Comparison of ENCODE assay signal across 17 cellular contexts in the genomic region with DNA sequence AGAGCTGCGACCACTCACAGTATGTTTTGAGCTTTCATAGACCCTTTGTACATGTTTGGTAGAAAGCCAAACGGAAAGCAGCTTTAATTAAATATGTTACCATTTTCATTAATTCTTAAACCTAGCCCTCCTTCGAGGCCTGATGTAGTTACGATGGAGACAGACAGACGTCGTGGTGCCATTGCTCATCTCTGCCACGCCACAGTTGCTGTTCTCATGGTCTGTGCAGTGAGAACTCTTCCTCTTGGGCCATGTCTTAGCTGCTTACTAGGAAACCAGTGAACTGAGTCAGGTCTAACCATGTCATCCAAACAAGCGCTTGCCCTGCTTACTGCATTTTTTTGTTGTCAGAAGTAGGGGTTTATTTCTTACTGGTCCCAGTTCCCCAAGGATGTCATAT.
DNase-seq lines count a peak whose midpoint lies in the region; ATAC-seq, FAIRE-seq and TF ChIP-seq lines count a peak whose summit lies in the region.
"Had no signal": no experiment of that assay in that cellular context is flagged by ENCODE, and none has a peak within 500 bp of the region (broad histone marks: within the 10 kb centered on the region; RNA-seq: fewer than 3 reads in every experiment).

No MANE protein-coding gene starts in this region.

- peak overlapping the region; percentile 93 for H3K27ac Mint-ChIP-seq in CD8-positive, alpha-beta T cell
- peak overlapping the region; percentile 98 for H3K27ac Mint-ChIP-seq in activated T-helper 17 cell treated with anti-CD3 and anti-CD28 coated beads, Interleukin-2, amount 50 U/mL, for 72 hours
- H3K27ac Mint-ChIP-seq: neural progenitor cell had no signal

- H3K4me2 ChIP-seq in BLaER1, result peak overlapping the region; percentile 63
- H3K4me2 ChIP-seq: hepatocyte, neural progenitor cell had no signal

- no peak overlapping the region for H3K9ac ChIP-seq in BLaER1
- H3K9ac ChIP-seq: neural progenitor cell had no signal

- H4K20me1 ChIP-seq in BLaER1, result no peaks in the 10 kb centered on the region

- intact Hi-C loops in CD8-positive, alpha-beta T cell (cut with DNase I, micrococcal nuclease), result loop anchor here (1.0 kb wide), 2 partner anchors 7 to 122 kb away; no protein-coding TSS in a partner anchor
- intact Hi-C loops in tibial artery (cut with DNase I; ENCODE audit: low total_unique reads), result no loop called here

- H3K27me3 ChIP-seq in BLaER1 (no peaks in the 10 kb centered on the region), esophagus (ENCODE audit: control insufficient read depth in 1 of 2, insufficient read depth in 2 of 2, low read length in 2 of 2) (no peaks in the 10 kb centered on the region), small intestine (ENCODE audit: control insufficient read depth in 2 of 2, insufficient read depth in 2 of 2, low read length in 2 of 2) (no peaks in the 10 kb centered on the region), tibial artery (no peaks in the 10 kb centered on the region)
- no peaks in the 10 kb centered on the region for H3K27me3 ChIP-seq in CD8-positive, alpha-beta T cell (ENCODE audit: insufficient read depth, low read length)
- H3K27me3 ChIP-seq: brain microvascular endothelial cell, hepatocyte, neural progenitor cell had no signal

- CTCF ChIA-PET in CD8-positive, alpha-beta T cell (lab: Charles Lee), result interaction anchor here (1.1 to 3.7 kb wide), 5 partner anchors 12 to 186 kb away, joined by 3 to 24 read pairs (median 18); no protein-coding TSS in a partner anchor

- no peaks in the 10 kb centered on the region for H3K9me3 Mint-ChIP-seq in CD8-positive, alpha-beta T cell
- H3K9me3 Mint-ChIP-seq in activated T-helper 17 cell treated with anti-CD3 and anti-CD28 coated beads, Interleukin-2, amount 50 U/mL, for 72 hours, result no peaks in the 10 kb centered on the region
- H3K9me3 Mint-ChIP-seq: neural progenitor cell had no signal

- peaks cover 70% of the 10 kb centered on the region for H3K36me3 Mint-ChIP-seq in CD8-positive, alpha-beta T cell
- H3K36me3 Mint-ChIP-seq in activated T-helper 17 cell treated with anti-CD3 and anti-CD28 coated beads, Interleukin-2, amount 50 U/mL, for 72 hours (ENCODE audit: low read depth), result peaks cover 100% of the 10 kb centered on the region

- H3K9me3 ChIP-seq in BLaER1 (no peaks in the 10 kb centered on the region), esophagus (ENCODE audit: control insufficient read depth in 2 of 2, insufficient read depth in 1 of 2, low read depth in 1 of 2, low read length in 1 of 2) (no peaks in the 10 kb centered on the region), small intestine (ENCODE audit: control insufficient read depth, low read depth) (no peaks in the 10 kb centered on the region), tibial artery (no peaks in the 10 kb centered on the region)
- H3K9me3 ChIP-seq in CD8-positive, alpha-beta T cell (ENCODE audit: low read length), result no peaks in the 10 kb centered on the region

- H3K27ac ChIP-seq in BLaER1, result peak overlapping the region; percentile 46; the same call in 1 of the 2 replicates
- peak overlapping the region; percentile 75 for H3K27ac ChIP-seq in CD8-positive, alpha-beta T cell (ENCODE audit: low read depth, low read length)
- peak overlapping the region; percentile 18 to 42 for H3K27ac ChIP-seq in esophagus (ENCODE audit: low read depth in 2 of 2, low read length in 1 of 2)
- H3K27ac ChIP-seq in small intestine (ENCODE audit: low read depth in 1 of 2, low read length in 1 of 2), result peak overlapping the region in 1 of 2 donors; percentile 79
- no peak overlapping the region for H3K27ac ChIP-seq in tibial artery
- H3K27ac ChIP-seq: brain microvascular endothelial cell, hepatocyte, neural progenitor cell had no signal

- no peak for FAIRE-seq in small intestine (lab: Jason Lieb, UNC)
- FAIRE-seq: keratinocyte had no signal

- ATAC-seq in CD8-positive, alpha-beta T cell, result no peak
- ATAC-seq in activated T-helper 17 cell treated with anti-CD3 and anti-CD28 coated beads, Interleukin-2, amount 50 U/mL, for 72 hours (replicated peaks), result peak; percentile 84
- ATAC-seq in GM21619 (IDR thresholded peaks at IDR 0.05; ENCODE audit: unreplicated experiment), result no peak
- ATAC-seq: Panc1 had no signal

- H3K4me3 Mint-ChIP-seq in CD8-positive, alpha-beta T cell, result peak overlapping the region; percentile 36
- H3K4me3 Mint-ChIP-seq in activated T-helper 17 cell treated with anti-CD3 and anti-CD28 coated beads, Interleukin-2, amount 50 U/mL, for 72 hours, result peak overlapping the region; percentile 59
- H3K4me3 Mint-ChIP-seq: neural progenitor cell had no signal

- no peak for TF ChIP-seq CTCF in CD8-positive, alpha-beta T cell (IDR thresholded peaks at IDR 0.05)
- TF ChIP-seq CTCF in tibial artery (IDR thresholded peaks at IDR 0.05), result no peak

- no peaks in the 10 kb centered on the region for H3K27me3 Mint-ChIP-seq in CD8-positive, alpha-beta T cell (ENCODE audit: low read depth)
- H3K27me3 Mint-ChIP-seq in activated T-helper 17 cell treated with anti-CD3 and anti-CD28 coated beads, Interleukin-2, amount 50 U/mL, for 72 hours, result no peaks in the 10 kb centered on the region

- 93 to 94% methylated on average over 8 of the region's 8 CpGs for WGBS in esophagus, 2 donors
- WGBS in small intestine, 3 donors, result 87 to 97% (median 91%) methylated on average over 8 of the region's 8 CpGs

- DNase-seq in CD8-positive, alpha-beta T cell, result no peak
- no peak for DNase-seq in small intestine
- no peak for DNase-seq in tibial artery
- DNase-seq: brain microvascular endothelial cell, DMS53, Karpas-422, mesenchymal stem cell, NCI-H2171 treated with DMSO at 0.1 percent for 48 hours, NCI-H774 had no signal

- POLR2A ChIA-PET in CD8-positive, alpha-beta T cell (lab: Charles Lee), result interaction anchor here (1.3 to 1.9 kb wide), 4 partner anchors 8 to 129 kb away, joined by 3 to 9 read pairs (median 4); no protein-coding TSS in a partner anchor

- H3K36me3 ChIP-seq in BLaER1, result no peaks in the 10 kb centered on the region
- H3K36me3 ChIP-seq in CD8-positive, alpha-beta T cell (ENCODE audit: insufficient read depth, low read length), result no peaks in the 10 kb centered on the region
- peaks cover 0 to 4% of the 10 kb centered on the region in 2 donors for H3K36me3 ChIP-seq in esophagus (ENCODE audit: control insufficient read depth in 2 of 2, insufficient read depth in 2 of 2, low read length in 1 of 2)
- H3K36me3 ChIP-seq in small intestine (ENCODE audit: control insufficient read depth in 2 of 2, insufficient read depth in 2 of 2, low read length in 2 of 2), result peaks cover 5 to 10% of the 10 kb centered on the region in 2 donors
- peaks cover 16 to 26% (median 25%) of the 10 kb centered on the region in 3 donors for H3K36me3 ChIP-seq in tibial artery
- H3K36me3 ChIP-seq: neural progenitor cell had no signal

- peaks cover 36% of the 10 kb centered on the region for H3K4me1 ChIP-seq in BLaER1
- peaks cover 32% of the 10 kb centered on the region for H3K4me1 ChIP-seq in CD8-positive, alpha-beta T cell (ENCODE audit: insufficient read depth, low read length)
- H3K4me1 ChIP-seq in esophagus (ENCODE audit: control insufficient read depth in 2 of 2, insufficient read depth in 2 of 2, low read length in 1 of 2), result no peaks in the 10 kb centered on the region
- H3K4me1 ChIP-seq in small intestine (ENCODE audit: control insufficient read depth in 2 of 2, insufficient read depth in 1 of 2, low read depth in 1 of 2, low read length in 1 of 2), result no peaks in the 10 kb centered on the region
- no peaks in the 10 kb centered on the region for H3K4me1 ChIP-seq in tibial artery

- H3K4me3 ChIP-seq in BLaER1 (no peak overlapping the region), esophagus (ENCODE audit: low read depth in 1 of 2, low read length in 2 of 2) (no peak overlapping the region), small intestine (ENCODE audit: low read depth in 1 of 2, low read length in 2 of 2) (no peak overlapping the region), tibial artery (no peak overlapping the region)
- H3K4me3 ChIP-seq in CD8-positive, alpha-beta T cell (ENCODE audit: low read depth, low read length), result no peak overlapping the region
- H3K4me3 ChIP-seq: hepatocyte, neural progenitor cell had no signal

- H3K4me1 Mint-ChIP-seq in CD8-positive, alpha-beta T cell (ENCODE audit: low read depth), result peaks cover 49% of the 10 kb centered on the region
- peaks cover 55% of the 10 kb centered on the region for H3K4me1 Mint-ChIP-seq in activated T-helper 17 cell treated with anti-CD3 and anti-CD28 coated beads, Interleukin-2, amount 50 U/mL, for 72 hours

Comparison
In these comparisons a context has a peak if more than half of its experiments do, and no peak if none do; other contexts are left out.
1. H3K27ac ChIP-seq: peak in BLaER1 (single experiment), CD8-positive, alpha-beta T cell (single experiment) and esophagus (2 of 2); none in tibial artery (0 of 2).